Comparison of ENCODE assay signal across 1 cellular context in genomic region chr11:77994434-77995362, GRCh38.
TF ChIP-seq lines count a peak whose summit lies in the region.

A gene with protein sequence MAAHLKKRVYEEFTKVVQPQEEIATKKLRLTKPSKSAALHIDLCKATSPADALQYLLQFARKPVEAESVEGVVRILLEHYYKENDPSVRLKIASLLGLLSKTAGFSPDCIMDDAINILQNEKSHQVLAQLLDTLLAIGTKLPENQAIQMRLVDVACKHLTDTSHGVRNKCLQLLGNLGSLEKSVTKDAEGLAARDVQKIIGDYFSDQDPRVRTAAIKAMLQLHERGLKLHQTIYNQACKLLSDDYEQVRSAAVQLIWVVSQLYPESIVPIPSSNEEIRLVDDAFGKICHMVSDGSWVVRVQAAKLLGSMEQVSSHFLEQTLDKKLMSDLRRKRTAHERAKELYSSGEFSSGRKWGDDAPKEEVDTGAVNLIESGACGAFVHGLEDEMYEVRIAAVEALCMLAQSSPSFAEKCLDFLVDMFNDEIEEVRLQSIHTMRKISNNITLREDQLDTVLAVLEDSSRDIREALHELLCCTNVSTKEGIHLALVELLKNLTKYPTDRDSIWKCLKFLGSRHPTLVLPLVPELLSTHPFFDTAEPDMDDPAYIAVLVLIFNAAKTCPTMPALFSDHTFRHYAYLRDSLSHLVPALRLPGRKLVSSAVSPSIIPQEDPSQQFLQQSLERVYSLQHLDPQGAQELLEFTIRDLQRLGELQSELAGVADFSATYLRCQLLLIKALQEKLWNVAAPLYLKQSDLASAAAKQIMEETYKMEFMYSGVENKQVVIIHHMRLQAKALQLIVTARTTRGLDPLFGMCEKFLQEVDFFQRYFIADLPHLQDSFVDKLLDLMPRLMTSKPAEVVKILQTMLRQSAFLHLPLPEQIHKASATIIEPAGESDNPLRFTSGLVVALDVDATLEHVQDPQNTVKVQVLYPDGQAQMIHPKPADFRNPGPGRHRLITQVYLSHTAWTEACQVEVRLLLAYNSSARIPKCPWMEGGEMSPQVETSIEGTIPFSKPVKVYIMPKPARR (minus strand): TSS chr11:77994668. CDS start chr11:77994643, 25 bp downstream.

TF ChIP-seq in K562, 482 proteins besides CTCF, POLR2A, EP300 and RAD21 (continued from another document and continues in another):
- TF ChIP-seq, protein P1, sequence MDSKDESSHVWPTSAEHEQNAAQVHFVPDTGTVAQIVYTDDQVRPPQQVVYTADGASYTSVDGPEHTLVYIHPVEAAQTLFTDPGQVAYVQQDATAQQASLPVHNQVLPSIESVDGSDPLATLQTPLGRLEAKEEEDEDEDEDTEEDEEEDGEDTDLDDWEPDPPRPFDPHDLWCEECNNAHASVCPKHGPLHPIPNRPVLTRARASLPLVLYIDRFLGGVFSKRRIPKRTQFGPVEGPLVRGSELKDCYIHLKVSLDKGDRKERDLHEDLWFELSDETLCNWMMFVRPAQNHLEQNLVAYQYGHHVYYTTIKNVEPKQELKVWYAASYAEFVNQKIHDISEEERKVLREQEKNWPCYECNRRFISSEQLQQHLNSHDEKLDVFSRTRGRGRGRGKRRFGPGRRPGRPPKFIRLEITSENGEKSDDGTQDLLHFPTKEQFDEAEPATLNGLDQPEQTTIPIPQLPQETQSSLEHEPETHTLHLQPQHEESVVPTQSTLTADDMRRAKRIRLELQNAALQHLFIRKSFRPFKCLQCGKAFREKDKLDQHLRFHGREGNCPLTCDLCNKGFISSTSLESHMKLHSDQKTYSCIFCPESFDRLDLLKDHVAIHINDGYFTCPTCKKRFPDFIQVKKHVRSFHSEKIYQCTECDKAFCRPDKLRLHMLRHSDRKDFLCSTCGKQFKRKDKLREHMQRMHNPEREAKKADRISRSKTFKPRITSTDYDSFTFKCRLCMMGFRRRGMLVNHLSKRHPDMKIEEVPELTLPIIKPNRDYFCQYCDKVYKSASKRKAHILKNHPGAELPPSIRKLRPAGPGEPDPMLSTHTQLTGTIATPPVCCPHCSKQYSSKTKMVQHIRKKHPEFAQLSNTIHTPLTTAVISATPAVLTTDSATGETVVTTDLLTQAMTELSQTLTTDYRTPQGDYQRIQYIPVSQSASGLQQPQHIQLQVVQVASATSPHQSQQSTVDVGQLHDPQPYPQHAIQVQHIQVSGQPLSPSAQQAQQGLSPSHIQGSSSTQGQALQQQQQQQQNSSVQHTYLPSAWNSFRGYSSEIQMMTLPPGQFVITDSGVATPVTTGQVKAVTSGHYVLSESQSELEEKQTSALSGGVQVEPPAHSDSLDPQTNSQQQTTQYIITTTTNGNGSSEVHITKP (IDR thresholded peaks at IDR 0.05; ENCODE audit: partially characterized antibody), result peak; percentile 86
- TF ChIP-seq FOS (IDR thresholded peaks at IDR 0.05; ENCODE audit: extremely low read depth, insufficient read length) (peak; percentile 90), ZFPM2 (CRISPR knock-in tag; IDR thresholded peaks at IDR 0.05) (no peak), GTF2A2 (tag; IDR thresholded peaks at IDR 0.05) (no peak), ZNF639 (CRISPR knock-in tag; conservative IDR thresholded peaks at IDR 0.05 in 1 of 2, IDR thresholded peaks at IDR 0.05 in 1 of 2) (peak in 1 of 2 experiments; percentile 98; a peak in 2 of 4 replicates), NFXL1 (CRISPR knock-in tag; IDR thresholded peaks at IDR 0.05) (no peak), POLR2AphosphoS2 (IDR thresholded peaks at IDR 0.05; ENCODE audit: low read length) (no peak), ETV1 (tag; conservative IDR thresholded peaks at IDR 0.05; ENCODE audit: low read depth) (peak; percentile 93), AFF4 (CRISPR knock-in tag; IDR thresholded peaks at IDR 0.05) (peak; percentile 85; the same call in 1 of the 2 replicates), ZNF668 (CRISPR knock-in tag; IDR thresholded peaks at IDR 0.05) (no peak), MTA2 (IDR thresholded peaks at IDR 0.05; ENCODE audit: low read depth) (peak; percentile 72; the same call in 1 of the 2 replicates), ZNF197 (CRISPR knock-in tag; IDR thresholded peaks at IDR 0.05; ENCODE audit: low read depth) (no peak), XRCC5 (IDR thresholded peaks at IDR 0.05; ENCODE audit: low read depth, low read length) (peak; percentile 87), ZNF696 (CRISPR knock-in tag; conservative IDR thresholded peaks at IDR 0.05) (no peak), DIDO1 (tag; IDR thresholded peaks at IDR 0.05; ENCODE audit: low read depth) (no peak), STAT5B (CRISPR knock-in tag; IDR thresholded peaks at IDR 0.05) (no peak), CSDE1 (IDR thresholded peaks at IDR 0.05) (no peak), ZNF717 (CRISPR knock-in tag; IDR thresholded peaks at IDR 0.05) (0 out of 2 replicates have a peak, but pooled peaks have one; percentile 58), OTX1 (CRISPR knock-in tag; IDR thresholded peaks at IDR 0.05) (no peak), CHD2 (IDR thresholded peaks at IDR 0.05; ENCODE audit: low read depth, low read length) (peak; percentile 81), ZBTB2 (IDR thresholded peaks at IDR 0.05) (no peak; the same call in 1 of the 2 replicates), ZNF239 (CRISPR knock-in tag; IDR thresholded peaks at IDR 0.05) (no peak), KLF13 (tag; IDR thresholded peaks at IDR 0.05; ENCODE audit: borderline replicate concordance, low read depth) (peak; percentile 71; the same call in 1 of the 2 replicates), ZNF280A (IDR thresholded peaks at IDR 0.05; ENCODE audit: low read depth, partially characterized antibody) (no peak), ARHGAP35 (IDR thresholded peaks at IDR 0.05; ENCODE audit: partially characterized antibody) (no peak), MEF2A (IDR thresholded peaks at IDR 0.05; ENCODE audit: control insufficient read depth, low read depth, low read length) (no peak), PHTF2 (CRISPR knock-in tag; IDR thresholded peaks at IDR 0.05) (no peak), SETDB1 (IDR thresholded peaks at IDR 0.05; ENCODE audit: low read length) (no peak), ZNF140 (CRISPR knock-in tag; IDR thresholded peaks at IDR 0.05) (no peak), ZNF431 (CRISPR knock-in tag; IDR thresholded peaks at IDR 0.05) (no peak), SRSF3 (IDR thresholded peaks at IDR 0.05; ENCODE audit: insufficient read depth, low read length) (no peak)
- TF ChIP-seq, protein P2, sequence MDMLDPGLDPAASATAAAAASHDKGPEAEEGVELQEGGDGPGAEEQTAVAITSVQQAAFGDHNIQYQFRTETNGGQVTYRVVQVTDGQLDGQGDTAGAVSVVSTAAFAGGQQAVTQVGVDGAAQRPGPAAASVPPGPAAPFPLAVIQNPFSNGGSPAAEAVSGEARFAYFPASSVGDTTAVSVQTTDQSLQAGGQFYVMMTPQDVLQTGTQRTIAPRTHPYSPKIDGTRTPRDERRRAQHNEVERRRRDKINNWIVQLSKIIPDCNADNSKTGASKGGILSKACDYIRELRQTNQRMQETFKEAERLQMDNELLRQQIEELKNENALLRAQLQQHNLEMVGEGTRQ (CRISPR knock-in tag; IDR thresholded peaks at IDR 0.05), result no peak
- TF ChIP-seq, protein P3, sequence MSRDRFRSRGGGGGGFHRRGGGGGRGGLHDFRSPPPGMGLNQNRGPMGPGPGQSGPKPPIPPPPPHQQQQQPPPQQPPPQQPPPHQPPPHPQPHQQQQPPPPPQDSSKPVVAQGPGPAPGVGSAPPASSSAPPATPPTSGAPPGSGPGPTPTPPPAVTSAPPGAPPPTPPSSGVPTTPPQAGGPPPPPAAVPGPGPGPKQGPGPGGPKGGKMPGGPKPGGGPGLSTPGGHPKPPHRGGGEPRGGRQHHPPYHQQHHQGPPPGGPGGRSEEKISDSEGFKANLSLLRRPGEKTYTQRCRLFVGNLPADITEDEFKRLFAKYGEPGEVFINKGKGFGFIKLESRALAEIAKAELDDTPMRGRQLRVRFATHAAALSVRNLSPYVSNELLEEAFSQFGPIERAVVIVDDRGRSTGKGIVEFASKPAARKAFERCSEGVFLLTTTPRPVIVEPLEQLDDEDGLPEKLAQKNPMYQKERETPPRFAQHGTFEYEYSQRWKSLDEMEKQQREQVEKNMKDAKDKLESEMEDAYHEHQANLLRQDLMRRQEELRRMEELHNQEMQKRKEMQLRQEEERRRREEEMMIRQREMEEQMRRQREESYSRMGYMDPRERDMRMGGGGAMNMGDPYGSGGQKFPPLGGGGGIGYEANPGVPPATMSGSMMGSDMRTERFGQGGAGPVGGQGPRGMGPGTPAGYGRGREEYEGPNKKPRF (IDR thresholded peaks at IDR 0.05; ENCODE audit: low read depth, low read length), result no peak
- TF ChIP-seq, protein P4, sequence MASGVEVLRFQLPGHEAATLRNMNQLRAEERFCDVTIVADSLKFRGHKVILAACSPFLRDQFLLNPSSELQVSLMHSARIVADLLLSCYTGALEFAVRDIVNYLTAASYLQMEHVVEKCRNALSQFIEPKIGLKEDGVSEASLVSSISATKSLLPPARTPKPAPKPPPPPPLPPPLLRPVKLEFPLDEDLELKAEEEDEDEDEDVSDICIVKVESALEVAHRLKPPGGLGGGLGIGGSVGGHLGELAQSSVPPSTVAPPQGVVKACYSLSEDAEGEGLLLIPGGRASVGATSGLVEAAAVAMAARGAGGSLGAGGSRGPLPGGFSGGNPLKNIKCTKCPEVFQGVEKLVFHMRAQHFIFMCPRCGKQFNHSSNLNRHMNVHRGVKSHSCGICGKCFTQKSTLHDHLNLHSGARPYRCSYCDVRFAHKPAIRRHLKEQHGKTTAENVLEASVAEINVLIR (CRISPR knock-in tag; IDR thresholded peaks at IDR 0.05), result no peak
- TF ChIP-seq, protein P5, sequence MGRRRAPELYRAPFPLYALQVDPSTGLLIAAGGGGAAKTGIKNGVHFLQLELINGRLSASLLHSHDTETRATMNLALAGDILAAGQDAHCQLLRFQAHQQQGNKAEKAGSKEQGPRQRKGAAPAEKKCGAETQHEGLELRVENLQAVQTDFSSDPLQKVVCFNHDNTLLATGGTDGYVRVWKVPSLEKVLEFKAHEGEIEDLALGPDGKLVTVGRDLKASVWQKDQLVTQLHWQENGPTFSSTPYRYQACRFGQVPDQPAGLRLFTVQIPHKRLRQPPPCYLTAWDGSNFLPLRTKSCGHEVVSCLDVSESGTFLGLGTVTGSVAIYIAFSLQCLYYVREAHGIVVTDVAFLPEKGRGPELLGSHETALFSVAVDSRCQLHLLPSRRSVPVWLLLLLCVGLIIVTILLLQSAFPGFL (CRISPR knock-in tag; IDR thresholded peaks at IDR 0.05), result no peak
- TF ChIP-seq, protein P6, sequence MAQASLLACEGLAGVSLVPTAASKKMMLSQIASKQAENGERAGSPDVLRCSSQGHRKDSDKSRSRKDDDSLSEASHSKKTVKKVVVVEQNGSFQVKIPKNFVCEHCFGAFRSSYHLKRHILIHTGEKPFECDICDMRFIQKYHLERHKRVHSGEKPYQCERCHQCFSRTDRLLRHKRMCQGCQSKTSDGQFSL (CRISPR knock-in tag; IDR thresholded peaks at IDR 0.05), result no peak
- TF ChIP-seq, protein P6 (tag; IDR thresholded peaks at IDR 0.05), result no peak; a peak in 1 of 4 replicates
